ENCODE assay signal across 23 cellular contexts in genomic region chr15:71362556-71362955, GRCh38.
A peak's percentile ranks its signal among the peaks of the same experiment; 100 is the strongest.
DNase-seq lines count a peak whose midpoint lies in the region; ATAC-seq and TF ChIP-seq lines count a peak whose summit lies in the region.
"Had no signal": no experiment of that assay in that cellular context is flagged by ENCODE, and none has a peak within 500 bp of the region (broad histone marks: within the 10 kb centered on the region; RNA-seq: fewer than 3 reads in every experiment).

No MANE protein-coding gene starts in this region.

- ATAC-seq in GM23338: no peak
- no peak for ATAC-seq in GM21515 (IDR thresholded peaks at IDR 0.05; ENCODE audit: unreplicated experiment)
- ATAC-seq in GM21576 (IDR thresholded peaks at IDR 0.05; ENCODE audit: unreplicated experiment): no peak
- no peak for ATAC-seq in left cardiac atrium
- ATAC-seq: A549, HCT116 had no signal

- H3F3A ChIP-seq in GM23338 (replicated peaks; ENCODE audit: low read depth): no peaks in the 10 kb centered on the region

- H2AFZ ChIP-seq in GM23338: no peak overlapping the region
- H2AFZ ChIP-seq: GM23248 had no signal

- H3K27ac ChIP-seq in GM23338 (ENCODE audit: low read depth) (peak overlapping the region; percentile 76; the same call in 1 of the 2 replicates), HUES64 (ENCODE audit: low read depth, low read length) (peak overlapping the region; percentile 66; the same call in 1 of the 2 replicates), endodermal cell (ENCODE audit: low read depth, low read length) (no peak overlapping the region)
- H3K27ac ChIP-seq: A549; BLaER1 treated with 17β-estradiol and CSF1 and Interleukin-3, amounts not matched to agents 10 nM and 100 nM; GM23248 had no signal

- H3K9me3 Mint-ChIP-seq in GM23338: peaks cover 3% of the 10 kb centered on the region; the same call in 1 of the 3 replicates
- H3K9me3 Mint-ChIP-seq in endodermal cell: no peaks in the 10 kb centered on the region
- H3K9me3 Mint-ChIP-seq: HFFc6 had no signal

- H3K27me3 ChIP-seq in GM23338 (ENCODE audit: insufficient read depth): no peaks in the 10 kb centered on the region
- H3K27me3 ChIP-seq in HAP-1 (ENCODE audit: low read depth): no peaks in the 10 kb centered on the region
- H3K27me3 ChIP-seq in HUES64 (ENCODE audit: insufficient read depth, low read length): no peaks in the 10 kb centered on the region
- no peaks in the 10 kb centered on the region for H3K27me3 ChIP-seq in endodermal cell (ENCODE audit: control insufficient read depth, insufficient read depth, low read length, poor library complexity, severe bottlenecking)
- H3K27me3 ChIP-seq: BE2C; BLaER1 treated with 17β-estradiol and CSF1 and Interleukin-3, amounts not matched to agents 10 nM and 100 nM had no signal

- H3K9me2 ChIP-seq in GM23338 (ENCODE audit: insufficient read depth): peaks cover 4% of the 10 kb centered on the region

- no peak overlapping the region for H3K9ac ChIP-seq in HUES64 (ENCODE audit: low read depth, low read length)
- H3K9ac ChIP-seq in endodermal cell (ENCODE audit: extremely low read depth, low read length, poor library complexity, severe bottlenecking): no peak overlapping the region
- H3K9ac ChIP-seq: BLaER1 treated with 17β-estradiol and CSF1 and Interleukin-3, amounts not matched to agents 10 nM and 100 nM; GM23248 had no signal

- TF ChIP-seq CTCF in GM23338 (conservative IDR thresholded peaks at IDR 0.05; ENCODE audit: low read depth in 2 of 2) (no peak), endodermal cell (conservative IDR thresholded peaks at IDR 0.05) (no peak)

- H3K27ac Mint-ChIP-seq in GM23338 (0 out of 2 replicates have a peak overlapping the region, but pooled peaks have one; percentile 38), endodermal cell (no peak overlapping the region)
- H3K27ac Mint-ChIP-seq: CD14-positive monocyte; CD4-positive, alpha-beta T cell; CD8-positive, alpha-beta memory T cell; HFFc6 had no signal

- H3K4me1 ChIP-seq in GM23338 (ENCODE audit: insufficient read depth): peaks cover 27% of the 10 kb centered on the region
- peaks cover 44% of the 10 kb centered on the region for H3K4me1 ChIP-seq in HAP-1
- H3K4me1 ChIP-seq in HUES64 (ENCODE audit: insufficient read depth, low read length): peaks cover 36% of the 10 kb centered on the region
- no peaks in the 10 kb centered on the region for H3K4me1 ChIP-seq in endodermal cell (ENCODE audit: control insufficient read depth, insufficient read depth, low read length)
- H3K4me1 ChIP-seq: A549, BE2C had no signal

- no peak overlapping the region for H3K4me3 Mint-ChIP-seq in GM23338
- H3K4me3 Mint-ChIP-seq in endodermal cell: no peak overlapping the region
- H3K4me3 Mint-ChIP-seq: CD14-positive monocyte; CD4-positive, alpha-beta T cell; CD8-positive, alpha-beta memory T cell; HFFc6 had no signal

- H3K4me1 Mint-ChIP-seq in GM23338: peaks cover 44% of the 10 kb centered on the region
- H3K4me1 Mint-ChIP-seq in endodermal cell: peaks cover 14% of the 10 kb centered on the region
- H3K4me1 Mint-ChIP-seq: CD14-positive monocyte; CD8-positive, alpha-beta memory T cell had no signal

- no peak for DNase-seq in GM23338 (ENCODE audit: low spot score)
- DNase-seq in HAP-1 (ENCODE audit: low spot score in 2 of 2): peak; percentile 59 to 60
- peak; percentile 18 for DNase-seq in endodermal cell
- no peak for DNase-seq in left cardiac atrium
- DNase-seq: 8988T; ACHN; AML-193; BE2C; CD4-positive, alpha-beta T cell; CD8-positive, alpha-beta memory T cell; DMS 273 treated with DMSO at 0.1 percent for 48 hours; DMS79; EL; GDM1; GM23248; HFFc6 had no signal

- peaks cover 9% of the 10 kb centered on the region for H3K27me3 Mint-ChIP-seq in GM23338 (ENCODE audit: insufficient read depth, low read depth, poor library complexity)
- no peaks in the 10 kb centered on the region for H3K27me3 Mint-ChIP-seq in endodermal cell (ENCODE audit: insufficient read depth)

- intact Hi-C loops in left cardiac atrium (cut with DNase I): no loop called here

- H4K20me1 ChIP-seq in GM23338 (replicated peaks; ENCODE audit: insufficient read depth): no peaks in the 10 kb centered on the region
- H4K20me1 ChIP-seq: BLaER1 treated with 17β-estradiol and CSF1 and Interleukin-3, amounts not matched to agents 10 nM and 100 nM had no signal

- no peak overlapping the region for H3K4me3 ChIP-seq in GM23338
- no peak overlapping the region for H3K4me3 ChIP-seq in HAP-1
- no peak overlapping the region for H3K4me3 ChIP-seq in HUES64 (ENCODE audit: low read length)
- H3K4me3 ChIP-seq in endodermal cell (ENCODE audit: low read length): no peak overlapping the region
- H3K4me3 ChIP-seq: A549; BLaER1 treated with 17β-estradiol and CSF1 and Interleukin-3, amounts not matched to agents 10 nM and 100 nM; GM23248 had no signal

- no peaks in the 10 kb centered on the region for H3K36me3 ChIP-seq in GM23338 (ENCODE audit: insufficient read depth)
- H3K36me3 ChIP-seq in HAP-1 (replicated peaks): no peaks in the 10 kb centered on the region
- no peaks in the 10 kb centered on the region for H3K36me3 ChIP-seq in HUES64 (ENCODE audit: insufficient read depth, low read length)
- no peaks in the 10 kb centered on the region for H3K36me3 ChIP-seq in endodermal cell (ENCODE audit: control insufficient read depth, insufficient read depth, low read length)
- H3K36me3 ChIP-seq: BE2C; BLaER1 treated with 17β-estradiol and CSF1 and Interleukin-3, amounts not matched to agents 10 nM and 100 nM had no signal

- no peaks in the 10 kb centered on the region for H3K9me3 ChIP-seq in HAP-1
- no peaks in the 10 kb centered on the region for H3K9me3 ChIP-seq in HUES64 (ENCODE audit: insufficient read depth, low read depth, low read length)
- H3K9me3 ChIP-seq in endodermal cell (ENCODE audit: control insufficient read depth, low read length): no peaks in the 10 kb centered on the region
- H3K9me3 ChIP-seq: A549; BE2C; BLaER1 treated with 17β-estradiol and CSF1 and Interleukin-3, amounts not matched to agents 10 nM and 100 nM had no signal

- in situ Hi-C loops in HAP-1 (cut with MboI; ENCODE audit: low sequenced_read_pairs): loop anchor here (5.0 kb wide), 1 partner anchor 175 kb away; no protein-coding TSS in a partner anchor

- H3K4me2 ChIP-seq in GM23338: 0 out of 2 replicates have a peak overlapping the region, but pooled peaks have one; percentile 27
- H3K4me2 ChIP-seq: A549; BLaER1 treated with 17β-estradiol and CSF1 and Interleukin-3, amounts not matched to agents 10 nM and 100 nM had no signal

- H3K36me3 Mint-ChIP-seq in GM23338 (ENCODE audit: low read depth) (peaks cover 12% of the 10 kb centered on the region), endodermal cell (ENCODE audit: low read depth) (no peaks in the 10 kb centered on the region)
- H3K36me3 Mint-ChIP-seq: CD14-positive monocyte; CD8-positive, alpha-beta memory T cell had no signal

- 91% methylated on average over 7 of the region's 8 CpGs for WGBS in HUES64
- 89 to 93% methylated on average over 3 to 7 of the region's 8 CpGs for WGBS in endodermal cell (ENCODE audit: insufficient coverage in 1 of 2, insufficient read length in 1 of 2), 2 experiments

- H3K79me2 ChIP-seq in GM23338 (replicated peaks; ENCODE audit: insufficient read depth): no peaks in the 10 kb centered on the region

TF ChIP-seq in GM23338, 12 proteins besides CTCF, POLR2A, EP300 and RAD21 (continues in another document):
- TF ChIP-seq, protein P1, sequence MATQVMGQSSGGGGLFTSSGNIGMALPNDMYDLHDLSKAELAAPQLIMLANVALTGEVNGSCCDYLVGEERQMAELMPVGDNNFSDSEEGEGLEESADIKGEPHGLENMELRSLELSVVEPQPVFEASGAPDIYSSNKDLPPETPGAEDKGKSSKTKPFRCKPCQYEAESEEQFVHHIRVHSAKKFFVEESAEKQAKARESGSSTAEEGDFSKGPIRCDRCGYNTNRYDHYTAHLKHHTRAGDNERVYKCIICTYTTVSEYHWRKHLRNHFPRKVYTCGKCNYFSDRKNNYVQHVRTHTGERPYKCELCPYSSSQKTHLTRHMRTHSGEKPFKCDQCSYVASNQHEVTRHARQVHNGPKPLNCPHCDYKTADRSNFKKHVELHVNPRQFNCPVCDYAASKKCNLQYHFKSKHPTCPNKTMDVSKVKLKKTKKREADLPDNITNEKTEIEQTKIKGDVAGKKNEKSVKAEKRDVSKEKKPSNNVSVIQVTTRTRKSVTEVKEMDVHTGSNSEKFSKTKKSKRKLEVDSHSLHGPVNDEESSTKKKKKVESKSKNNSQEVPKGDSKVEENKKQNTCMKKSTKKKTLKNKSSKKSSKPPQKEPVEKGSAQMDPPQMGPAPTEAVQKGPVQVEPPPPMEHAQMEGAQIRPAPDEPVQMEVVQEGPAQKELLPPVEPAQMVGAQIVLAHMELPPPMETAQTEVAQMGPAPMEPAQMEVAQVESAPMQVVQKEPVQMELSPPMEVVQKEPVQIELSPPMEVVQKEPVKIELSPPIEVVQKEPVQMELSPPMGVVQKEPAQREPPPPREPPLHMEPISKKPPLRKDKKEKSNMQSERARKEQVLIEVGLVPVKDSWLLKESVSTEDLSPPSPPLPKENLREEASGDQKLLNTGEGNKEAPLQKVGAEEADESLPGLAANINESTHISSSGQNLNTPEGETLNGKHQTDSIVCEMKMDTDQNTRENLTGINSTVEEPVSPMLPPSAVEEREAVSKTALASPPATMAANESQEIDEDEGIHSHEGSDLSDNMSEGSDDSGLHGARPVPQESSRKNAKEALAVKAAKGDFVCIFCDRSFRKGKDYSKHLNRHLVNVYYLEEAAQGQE (IDR thresholded peaks at IDR 0.05; ENCODE audit: unreplicated experiment): no peak
- TF ChIP-seq CREB1 (CRISPR knock-in tag; IDR thresholded peaks at IDR 0.05; ENCODE audit: low read depth) (no peak), ZNF331 (CRISPR knock-in tag; IDR thresholded peaks at IDR 0.05; ENCODE audit: low read depth) (no peak), EZH2 (IDR thresholded peaks at IDR 0.05; ENCODE audit: low read depth, unreplicated experiment) (no peak)

Comparison
In these comparisons a context has a peak if more than half of its experiments do, and no peak if none do; other contexts are left out.
1. DNase-seq: peak in HAP-1 (2 of 2) and endodermal cell (single experiment); none in GM23338 (single experiment) and left cardiac atrium (single experiment).